8 cellular contexts compared by ENCODE assay signal in genomic region chr11:77039491-77040400, GRCh38. TPM values are rescaled to one million over a fixed set of nuclear protein-coding genes. Genes with fewer than 3 reads are reported as not detected.
DNase-seq lines count a peak whose midpoint lies in the region; ATAC-seq and TF ChIP-seq lines count a peak whose summit lies in the region.

No MANE protein-coding gene starts in this region.

- peaks cover 10% of the 10 kb centered on the region for H3K4me1 Mint-ChIP-seq in activated CD4-positive, alpha-beta T cell treated with anti-CD3 and anti-CD28 coated beads, Interleukin-2, amount 10 ng/mL, durations not matched to agents 7 days and 5 days
- H3K4me1 Mint-ChIP-seq in WTC11: peaks cover 7% of the 10 kb centered on the region
- H3K4me1 Mint-ChIP-seq in progenitor cell of endocrine pancreas (ENCODE audit: low read depth): peaks cover 18% of the 10 kb centered on the region

- H3K9me3 Mint-ChIP-seq in activated CD4-positive, alpha-beta T cell treated with anti-CD3 and anti-CD28 coated beads, Interleukin-2, amount 10 ng/mL, durations not matched to agents 7 days and 5 days: no peaks in the 10 kb centered on the region
- no peaks in the 10 kb centered on the region for H3K9me3 Mint-ChIP-seq in WTC11
- peaks cover 3% of the 10 kb centered on the region for H3K9me3 Mint-ChIP-seq in progenitor cell of endocrine pancreas (ENCODE audit: low read depth)

- ATAC-seq in WTC11: peak; percentile 68
- ATAC-seq in GM21737 (IDR thresholded peaks at IDR 0.05; ENCODE audit: unreplicated experiment): no peak

- POLR2A ChIA-PET in activated CD4-positive, alpha-beta T cell treated with anti-CD3 and anti-CD28 coated beads, Interleukin-2, amount 10 ng/mL, durations not matched to agents 7 days and 5 days (lab: Charles Lee): no interaction called here
- POLR2A ChIA-PET in WTC11 (lab: Charles Lee): interaction anchor here (0.5 to 0.6 kb wide), 2 partner anchors 16 to 184 kb away, joined by 3 to 5 read pairs; no protein-coding TSS in a partner anchor

- CTCF ChIA-PET in activated CD4-positive, alpha-beta T cell treated with anti-CD3 and anti-CD28 coated beads, Interleukin-2, amount 10 ng/mL, durations not matched to agents 7 days and 5 days (lab: Charles Lee): interaction anchor here (0.9 to 2.1 kb wide), 3 partner anchors 29 to 316 kb away, joined by 3 to 7 read pairs (median 4); no protein-coding TSS in a partner anchor
- CTCF ChIA-PET in WTC11 (lab: Charles Lee): interaction anchor here (0.5 to 9.0 kb wide), 22 partner anchors 9 to 342 kb away, joined by 3 to 86 read pairs (median 6); partner anchors contain the start of gene CAPN5

- TF ChIP-seq CTCF in WTC11 (IDR thresholded peaks at IDR 0.05) (peak; percentile 52; the same call in 1 of the 2 replicates), progenitor cell of endocrine pancreas (IDR thresholded peaks at IDR 0.05; ENCODE audit: unreplicated experiment) (peak; percentile 55)

- no peaks in the 10 kb centered on the region for H3K36me3 Mint-ChIP-seq in activated CD4-positive, alpha-beta T cell treated with anti-CD3 and anti-CD28 coated beads, Interleukin-2, amount 10 ng/mL, durations not matched to agents 7 days and 5 days (ENCODE audit: low read depth)
- H3K36me3 Mint-ChIP-seq in WTC11 (no peaks in the 10 kb centered on the region), progenitor cell of endocrine pancreas (ENCODE audit: insufficient read depth) (peaks cover 6% of the 10 kb centered on the region)

- H3K4me3 Mint-ChIP-seq in activated CD4-positive, alpha-beta T cell treated with anti-CD3 and anti-CD28 coated beads, Interleukin-2, amount 10 ng/mL, durations not matched to agents 7 days and 5 days: no peak overlapping the region
- H3K4me3 Mint-ChIP-seq in WTC11 (peak overlapping the region; percentile 44), progenitor cell of endocrine pancreas (ENCODE audit: low read depth) (no peak overlapping the region)

- H3K27me3 Mint-ChIP-seq in activated CD4-positive, alpha-beta T cell treated with anti-CD3 and anti-CD28 coated beads, Interleukin-2, amount 10 ng/mL, durations not matched to agents 7 days and 5 days: peaks cover 36% of the 10 kb centered on the region
- H3K27me3 Mint-ChIP-seq in WTC11 (ENCODE audit: low read depth): peaks cover 52% of the 10 kb centered on the region
- H3K27me3 Mint-ChIP-seq in progenitor cell of endocrine pancreas: peaks cover 63% of the 10 kb centered on the region

- H3K27ac Mint-ChIP-seq in activated CD4-positive, alpha-beta T cell treated with anti-CD3 and anti-CD28 coated beads, Interleukin-2, amount 10 ng/mL, durations not matched to agents 7 days and 5 days: no peak overlapping the region
- H3K27ac Mint-ChIP-seq in WTC11 (no peak overlapping the region), progenitor cell of endocrine pancreas (no peak overlapping the region)

- peak; percentile 32 for DNase-seq in activated CD4-positive, alpha-beta T cell treated with anti-CD3 and anti-CD28 coated beads, Interleukin-2, amount 10 ng/mL, durations not matched to agents 7 days and 5 days
- DNase-seq in activated CD4-positive, alpha-beta T cell treated with anti-CD3 and anti-CD28 coated beads for 4 hours: no peak
- DNase-seq in WTC11 (ENCODE audit: low spot score): peak; percentile 71
- DNase-seq in germinal center (ENCODE audit: low spot score): peak; percentile 44
- no peak for DNase-seq in progenitor cell of endocrine pancreas (ENCODE audit: low spot score, unreplicated experiment)
- DNase-seq in NCI-H1048 (lab: John Stamatoyannopoulos, UW): no peak
- DNase-seq in HPDE6-E6E7 (ENCODE audit: extremely low spot score): no peak

TF ChIP-seq in WTC11, 78 proteins besides CTCF, POLR2A, EP300 and RAD21 (continues in another document):
- no peak for TF ChIP-seq MXD4 (CRISPR knock-in tag; IDR thresholded peaks at IDR 0.05; ENCODE audit: borderline replicate concordance)
- TF ChIP-seq ZNF232 (CRISPR knock-in tag; IDR thresholded peaks at IDR 0.05): 0 out of 2 replicates have a peak, but pooled peaks have one; percentile 80
- TF ChIP-seq ETV6 (CRISPR knock-in tag; IDR thresholded peaks at IDR 0.05): peak; percentile 91
- no peak for TF ChIP-seq ZNF396 (CRISPR knock-in tag; IDR thresholded peaks at IDR 0.05; ENCODE audit: borderline replicate concordance)
- TF ChIP-seq PREB (CRISPR knock-in tag; IDR thresholded peaks at IDR 0.05; ENCODE audit: borderline replicate concordance): peak; percentile 56; the same call in 1 of the 2 replicates
- TF ChIP-seq ESRRA (CRISPR knock-in tag; IDR thresholded peaks at IDR 0.05; ENCODE audit: borderline replicate concordance): peak; percentile 94
- peak; percentile 88; the same call in 1 of the 2 replicates for TF ChIP-seq KAT7 (CRISPR knock-in tag; IDR thresholded peaks at IDR 0.05; ENCODE audit: borderline replicate concordance)
- no peak for TF ChIP-seq ERG (CRISPR knock-in tag; IDR thresholded peaks at IDR 0.05)
- peak; percentile 69; the same call in 1 of the 2 replicates for TF ChIP-seq PRDM15 (CRISPR knock-in tag; IDR thresholded peaks at IDR 0.05)
- TF ChIP-seq TEAD4 (CRISPR knock-in tag; IDR thresholded peaks at IDR 0.05): peak; percentile 91
- TF ChIP-seq CREB1 (CRISPR knock-in tag; IDR thresholded peaks at IDR 0.05): peak; percentile 96
- TF ChIP-seq GABPB1 (CRISPR knock-in tag; IDR thresholded peaks at IDR 0.05): no peak
- TF ChIP-seq TEAD1 (CRISPR knock-in tag; IDR thresholded peaks at IDR 0.05): peak; percentile 95; the same call in 1 of the 2 replicates
- TF ChIP-seq EMX1 (CRISPR knock-in tag; IDR thresholded peaks at IDR 0.05): no peak
- peak; percentile 86 for TF ChIP-seq SMAD4 (CRISPR knock-in tag; IDR thresholded peaks at IDR 0.05)

RNA-seq across cellular contexts. Expression of gene B3GNT6, which starts 5.5 kb away (rescaled TPM):
- not detected for total RNA-seq in activated CD4-positive, alpha-beta T cell treated with anti-CD3 and anti-CD28 coated beads, Interleukin-2, amount 10 ng/mL, durations not matched to agents 7 days and 5 days
- total RNA-seq in WTC11 (2021): 0.07 to 0.14 TPM in 2 of 3 replicates, not detected in the other
- total RNA-seq in progenitor cell of endocrine pancreas: not detected in 2 replicates

RNA-seq across cellular contexts. Expression of gene CAPN5, which starts 27.0 kb away (rescaled TPM):
- total RNA-seq in activated CD4-positive, alpha-beta T cell treated with anti-CD3 and anti-CD28 coated beads, Interleukin-2, amount 10 ng/mL, durations not matched to agents 7 days and 5 days: under 1 TPM; 0.81 to 0.89 TPM
- total RNA-seq in WTC11 (2021) (24.0 to 27.4 TPM (median 24.3 TPM) in 3 replicates), progenitor cell of endocrine pancreas (9.5 and 10.9 TPM in 2 replicates)

Comparison
In these comparisons a context has a peak if more than half of its experiments do, and no peak if none do; other contexts are left out.
1. DNase-seq: peak in activated CD4-positive, alpha-beta T cell treated with anti-CD3 and anti-CD28 coated beads, Interleukin-2, amount 10 ng/mL, durations not matched to agents 7 days and 5 days (single experiment), WTC11 (single experiment) and germinal center (single experiment); none in activated CD4-positive, alpha-beta T cell treated with anti-CD3 and anti-CD28 coated beads for 4 hours (0 of 2), progenitor cell of endocrine pancreas (single experiment), NCI-H1048 (single experiment) and HPDE6-E6E7 (single experiment).